10 cellular contexts compared by ENCODE assay signal in the genomic region with DNA sequence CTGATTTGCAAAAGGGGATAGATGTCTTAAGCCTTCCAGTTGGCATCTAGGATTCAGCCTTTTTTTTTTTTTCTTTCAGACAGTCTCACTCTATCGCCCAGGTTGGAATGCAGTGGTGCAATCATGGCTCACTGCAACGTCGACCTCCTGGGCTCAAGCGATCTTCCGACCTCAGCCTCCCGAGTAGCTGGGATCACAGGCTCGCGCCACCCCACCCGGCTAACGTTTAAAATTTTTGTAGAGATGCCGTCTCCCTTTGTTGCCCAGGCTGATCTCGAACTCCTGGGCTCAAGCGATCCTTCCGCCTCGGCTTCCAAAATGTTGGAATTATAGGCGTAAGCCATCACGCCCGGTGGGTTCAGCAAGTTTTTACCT. TPM values are rescaled to one million over a fixed set of nuclear protein-coding genes. Genes with fewer than 3 reads are reported as not detected.
DNase-seq lines count a peak whose midpoint lies in the region; ATAC-seq and TF ChIP-seq lines count a peak whose summit lies in the region.
"Had no signal": no experiment of that assay in that cellular context is flagged by ENCODE, and none has a peak within 500 bp of the region (broad histone marks: within the 10 kb centered on the region; RNA-seq: fewer than 3 reads in every experiment).

No MANE protein-coding gene starts in this region.

- H3K9me3 Mint-ChIP-seq in activated CD8-positive, alpha-beta T cell treated with anti-CD3 and anti-CD28 coated beads, Interleukin-2, amount 10 ng/mL, durations not matched to agents 7 days and 5 days (ENCODE audit: insufficient read depth), result no peaks in the 10 kb centered on the region
- no peaks in the 10 kb centered on the region for H3K9me3 Mint-ChIP-seq in activated CD8-positive, alpha-beta T cell treated with anti-CD3 and anti-CD28 coated beads for 36 hours
- H3K9me3 Mint-ChIP-seq in immature natural killer cell, result no peaks in the 10 kb centered on the region
- H3K9me3 Mint-ChIP-seq: activated CD4-positive, alpha-beta memory T cell treated with anti-CD3 and anti-CD28 coated beads for 36 hours had no signal

- H3K27me3 Mint-ChIP-seq in activated CD8-positive, alpha-beta T cell treated with anti-CD3 and anti-CD28 coated beads, Interleukin-2, amount 10 ng/mL, durations not matched to agents 7 days and 5 days (ENCODE audit: low read depth), result no peaks in the 10 kb centered on the region
- no peaks in the 10 kb centered on the region for H3K27me3 Mint-ChIP-seq in activated CD8-positive, alpha-beta T cell treated with anti-CD3 and anti-CD28 coated beads for 36 hours
- peaks cover 0 to 7% (median 6%) of the 10 kb centered on the region in 3 donors for H3K27me3 Mint-ChIP-seq in immature natural killer cell (ENCODE audit: low read depth in 3 of 3)
- H3K27me3 Mint-ChIP-seq: activated CD4-positive, alpha-beta memory T cell treated with anti-CD3 and anti-CD28 coated beads for 36 hours had no signal

- H3K4me1 ChIP-seq in OCI-LY7 (ENCODE audit: insufficient read depth, low read length, poor library complexity, severe bottlenecking) (peaks cover 54% of the 10 kb centered on the region), smooth muscle cell (ENCODE audit: low read depth) (peaks cover 11% of the 10 kb centered on the region)

- no peak for TF ChIP-seq CTCF in activated CD8-positive, alpha-beta T cell treated with anti-CD3 and anti-CD28 coated beads for 36 hours (IDR thresholded peaks at IDR 0.05)
- TF ChIP-seq CTCF in OCI-LY7 (conservative IDR thresholded peaks at IDR 0.05; ENCODE audit: low read length) (no peak), smooth muscle cell (IDR thresholded peaks at IDR 0.05; ENCODE audit: borderline replicate concordance, insufficient read depth, poor library complexity, severe bottlenecking) (no peak)

- CTCF ChIA-PET in activated CD8-positive, alpha-beta T cell treated with anti-CD3 and anti-CD28 coated beads, Interleukin-2, amount 10 ng/mL, durations not matched to agents 7 days and 5 days (lab: Charles Lee), result interaction anchor here (1.7 to 4.3 kb wide), 3 partner anchors 20 to 456 kb away, joined by 5 to 43 read pairs (median 11); partner anchors contain the start of genes COQ7 and VPS35L
- CTCF ChIA-PET in activated CD8-positive, alpha-beta T cell treated with anti-CD3 and anti-CD28 coated beads for 36 hours (lab: Charles Lee), result interaction anchor here (2.6 kb wide), 1 partner anchor 32 kb away, joined by 23 read pairs; the partner anchor contains the start of gene VPS35L
- CTCF ChIA-PET in OCI-LY7 (lab: Charles Lee; ENCODE audit: unreplicated experiment), result no interaction called here

- H3K4me2 ChIP-seq in OCI-LY7 (ENCODE audit: low read length) (peak overlapping the region; percentile 86), smooth muscle cell (peak overlapping the region; percentile 95)

- H3K79me2 ChIP-seq in OCI-LY7 (ENCODE audit: insufficient read depth, low read depth, low read length), result peaks cover 76% of the 10 kb centered on the region
- peaks cover 21% of the 10 kb centered on the region for H3K79me2 ChIP-seq in smooth muscle cell (ENCODE audit: low read depth)

- H3K4me1 Mint-ChIP-seq in activated CD8-positive, alpha-beta T cell treated with anti-CD3 and anti-CD28 coated beads, Interleukin-2, amount 10 ng/mL, durations not matched to agents 7 days and 5 days (ENCODE audit: low read depth), result peaks cover 46% of the 10 kb centered on the region
- peaks cover 32% of the 10 kb centered on the region for H3K4me1 Mint-ChIP-seq in activated CD8-positive, alpha-beta T cell treated with anti-CD3 and anti-CD28 coated beads for 36 hours (ENCODE audit: low read depth)
- H3K4me1 Mint-ChIP-seq in immature natural killer cell, result peaks cover 46 to 65% of the 10 kb centered on the region in 2 donors

- H3K27ac Mint-ChIP-seq in activated CD8-positive, alpha-beta T cell treated with anti-CD3 and anti-CD28 coated beads, Interleukin-2, amount 10 ng/mL, durations not matched to agents 7 days and 5 days, result no peak overlapping the region
- H3K27ac Mint-ChIP-seq in activated CD8-positive, alpha-beta T cell treated with anti-CD3 and anti-CD28 coated beads for 36 hours, result no peak overlapping the region
- H3K27ac Mint-ChIP-seq in immature natural killer cell, result peak overlapping the region in 2 of 6 donors; percentile 22 to 24

- H3K36me3 Mint-ChIP-seq in activated CD8-positive, alpha-beta T cell treated with anti-CD3 and anti-CD28 coated beads, Interleukin-2, amount 10 ng/mL, durations not matched to agents 7 days and 5 days (ENCODE audit: low read depth), result peaks cover 20% of the 10 kb centered on the region
- peaks cover 4% of the 10 kb centered on the region for H3K36me3 Mint-ChIP-seq in activated CD8-positive, alpha-beta T cell treated with anti-CD3 and anti-CD28 coated beads for 36 hours (ENCODE audit: low read depth)
- H3K36me3 Mint-ChIP-seq in immature natural killer cell, result peaks cover under 1 to 4% (median 3%) of the 10 kb centered on the region in 3 donors

- BruUV-seq in OCI-LY7 (replicated peaks; lab: Mats Ljungman, UMichigan), result no TSS peak

- no peaks in the 10 kb centered on the region for H3K27me3 ChIP-seq in smooth muscle cell (ENCODE audit: low read depth)
- H3K27me3 ChIP-seq: suprapubic skin had no signal

- H3K27ac ChIP-seq in OCI-LY7 (ENCODE audit: low read depth, low read length, poor library complexity, severe bottlenecking) (peak overlapping the region; percentile 70), smooth muscle cell (ENCODE audit: low read depth) (no peak overlapping the region)

- H2AFZ ChIP-seq in OCI-LY7 (ENCODE audit: low read length), result peak overlapping the region; percentile 81; the same call in 1 of the 2 replicates
- H2AFZ ChIP-seq in smooth muscle cell (ENCODE audit: low read depth), result peak overlapping the region; percentile 45

- DNase-seq in activated CD8-positive, alpha-beta T cell treated with anti-CD3 and anti-CD28 coated beads, Interleukin-2, amount 10 ng/mL, durations not matched to agents 7 days and 5 days, result peak; percentile 22
- DNase-seq in activated CD8-positive, alpha-beta T cell treated with anti-CD3 and anti-CD28 coated beads for 36 hours, result no peak
- DNase-seq in OCI-LY7 (ENCODE audit: low spot score) (no peak), immature natural killer cell (no peak), smooth muscle cell (lab: John Stamatoyannopoulos, UW; ENCODE audit: unreplicated experiment) (no peak), GOT3 (lab: John Stamatoyannopoulos, UW) (no peak)
- DNase-seq in stimulated activated CD4-positive, alpha-beta T cell treated with anti-CD3 and anti-CD28 coated beads, Interleukin-2, amount 100 ng/mL, for 24 hours, result no peak

- H4K20me1 ChIP-seq in OCI-LY7 (ENCODE audit: insufficient read depth, low read length) (no peaks in the 10 kb centered on the region; the same call in 1 of the 2 replicates), smooth muscle cell (ENCODE audit: low read depth) (peaks cover 13% of the 10 kb centered on the region)

- POLR2A ChIA-PET in activated CD8-positive, alpha-beta T cell treated with anti-CD3 and anti-CD28 coated beads, Interleukin-2, amount 10 ng/mL, durations not matched to agents 7 days and 5 days (lab: Charles Lee), result interaction anchor here (0.6 to 2.2 kb wide), 3 partner anchors 21 to 32 kb away, joined by 3 to 34 read pairs (median 4); partner anchors contain the start of gene VPS35L
- POLR2A ChIA-PET in activated CD8-positive, alpha-beta T cell treated with anti-CD3 and anti-CD28 coated beads for 36 hours (lab: Charles Lee), result interaction anchor here (2.6 kb wide), 1 partner anchor 31 kb away, joined by 21 read pairs; the partner anchor contains the start of gene VPS35L
- POLR2A ChIA-PET in OCI-LY7 (lab: Charles Lee), result interaction anchor here (0.7 to 3.7 kb wide), 3 partner anchors 20 to 394 kb away, joined by 3 to 26 read pairs (median 3); partner anchors contain the start of gene VPS35L

- H3K4me3 Mint-ChIP-seq in activated CD8-positive, alpha-beta T cell treated with anti-CD3 and anti-CD28 coated beads, Interleukin-2, amount 10 ng/mL, durations not matched to agents 7 days and 5 days, result no peak overlapping the region
- no peak overlapping the region for H3K4me3 Mint-ChIP-seq in activated CD8-positive, alpha-beta T cell treated with anti-CD3 and anti-CD28 coated beads for 36 hours
- H3K4me3 Mint-ChIP-seq in immature natural killer cell, result peak overlapping the region in 4 of 5 donors; percentile 5 to 96 (median 92)

- H3K9ac ChIP-seq in smooth muscle cell (ENCODE audit: low read depth), result no peak overlapping the region

- H3K36me3 ChIP-seq in OCI-LY7 (ENCODE audit: insufficient read depth, low read length) (peaks cover 21% of the 10 kb centered on the region), smooth muscle cell (ENCODE audit: low read depth) (peaks cover 3% of the 10 kb centered on the region)
- H3K36me3 ChIP-seq: suprapubic skin had no signal

- ATAC-seq in activated CD8-positive, alpha-beta T cell treated with anti-CD3 and anti-CD28 coated beads, Interleukin-2, amount 10 ng/mL, durations not matched to agents 7 days and 5 days, result no peak
- ATAC-seq in activated CD8-positive, alpha-beta T cell treated with anti-CD3 and anti-CD28 coated beads for 36 hours, result no peak
- ATAC-seq in HG03521 (IDR thresholded peaks at IDR 0.05; ENCODE audit: unreplicated experiment), result no peak

- H3K9me3 ChIP-seq in OCI-LY7 (ENCODE audit: low read length), result no peaks in the 10 kb centered on the region
- no peaks in the 10 kb centered on the region for H3K9me3 ChIP-seq in smooth muscle cell (replicated peaks; ENCODE audit: low read depth)
- H3K9me3 ChIP-seq: suprapubic skin had no signal

- intact Hi-C loops in activated CD8-positive, alpha-beta T cell treated with anti-CD3 and anti-CD28 coated beads for 36 hours (cut with micrococcal nuclease), result no loop called here
- intact Hi-C loops in OCI-LY7 (cut with micrococcal nuclease; ENCODE audit: unreplicated experiment), result loop anchor here (2.0 to 5.0 kb wide), 3 partner anchors 32 to 456 kb away; partner anchors contain the start of genes COQ7 and VPS35L

- 81% methylated on average over 18 of the region's 18 CpGs for WGBS in smooth muscle cell (ENCODE audit: low lambda C conversion rate)

- H3F3A ChIP-seq in smooth muscle cell (ENCODE audit: low read depth), result peaks cover 12% of the 10 kb centered on the region

- H3K9me2 ChIP-seq in OCI-LY7 (ENCODE audit: insufficient read depth, low read length), result no peaks in the 10 kb centered on the region

- H3K4me3 ChIP-seq in OCI-LY7 (ENCODE audit: low read depth, low read length, poor library complexity, severe bottlenecking) (no peak overlapping the region), smooth muscle cell (peak overlapping the region; percentile 87)

RNA-seq across cellular contexts. Expression of gene CCP110, which starts 0.6 kb away (rescaled TPM):
- 10 to 100 TPM; 33.7 to 36.7 TPM for total RNA-seq in activated CD8-positive, alpha-beta T cell treated with anti-CD3 and anti-CD28 coated beads, Interleukin-2, amount 10 ng/mL, durations not matched to agents 7 days and 5 days
- 10 to 100 TPM; 24.2 to 25.8 TPM for total RNA-seq in activated CD8-positive, alpha-beta T cell treated with anti-CD3 and anti-CD28 coated beads for 36 hours
- 22.6 and 29.2 TPM in 2 replicates for total RNA-seq in OCI-LY7 (2014; rRNA removed; shearing (Covaris generic))
- total RNA-seq in OCI-LY7 (2022) (38.4 and 49.9 TPM in 2 replicates), smooth muscle cell (9.3 and 11.7 TPM in 2 replicates)
- polyA plus RNA-seq in immature natural killer cell (10 to 100 TPM in 1 of 3 donors, 1 to 10 TPM in 2; 7.5 to 10.1 (median 9.4) TPM), smooth muscle cell (6.2 and 7.9 TPM in 2 replicates)

RNA-seq across cellular contexts. Expression of gene GDE1, which starts 1.3 kb away (rescaled TPM):
- 10 to 100 TPM; 19.7 to 25.9 TPM for total RNA-seq in activated CD8-positive, alpha-beta T cell treated with anti-CD3 and anti-CD28 coated beads, Interleukin-2, amount 10 ng/mL, durations not matched to agents 7 days and 5 days
- total RNA-seq in activated CD8-positive, alpha-beta T cell treated with anti-CD3 and anti-CD28 coated beads for 36 hours, result 10 to 100 TPM; 20.0 TPM
- total RNA-seq in OCI-LY7 (2014; rRNA removed; shearing (Covaris generic)), result 18.5 and 23.4 TPM in 2 replicates
- 30.8 and 33.5 TPM in 2 replicates for total RNA-seq in OCI-LY7 (2022)
- 10 to 100 TPM; 42.8 to 61.5 (median 46.6) TPM for polyA plus RNA-seq in immature natural killer cell
- 46.0 and 50.2 TPM in 2 replicates for total RNA-seq in smooth muscle cell
- polyA plus RNA-seq in smooth muscle cell, result 43.8 and 57.3 TPM in 2 replicates

RNA-seq across cellular contexts. Expression of gene VPS35L, which starts 32.3 kb away (rescaled TPM):
- total RNA-seq in activated CD8-positive, alpha-beta T cell treated with anti-CD3 and anti-CD28 coated beads, Interleukin-2, amount 10 ng/mL, durations not matched to agents 7 days and 5 days, result 10 to 100 TPM; 61.5 to 65.1 TPM
- total RNA-seq in activated CD8-positive, alpha-beta T cell treated with anti-CD3 and anti-CD28 coated beads for 36 hours, result 10 to 100 TPM; 32.1 to 34.8 TPM
- 13.1 and 16.5 TPM in 2 replicates for total RNA-seq in OCI-LY7 (2014; rRNA removed; shearing (Covaris generic))
- 59.9 and 65.2 TPM in 2 replicates for total RNA-seq in OCI-LY7 (2022)
- 10 to 100 TPM; 32.4 to 49.6 (median 46.6) TPM for polyA plus RNA-seq in immature natural killer cell
- total RNA-seq in smooth muscle cell, result 37.2 and 47.4 TPM in 2 replicates
- 46.7 and 49.1 TPM in 2 replicates for polyA plus RNA-seq in smooth muscle cell

Comparison
In these comparisons a context has a peak if more than half of its experiments do, and no peak if none do; other contexts are left out.
1. H3K4me3 Mint-ChIP-seq: peak in immature natural killer cell (4 of 5); none in activated CD8-positive, alpha-beta T cell treated with anti-CD3 and anti-CD28 coated beads, Interleukin-2, amount 10 ng/mL, durations not matched to agents 7 days and 5 days (single experiment) and activated CD8-positive, alpha-beta T cell treated with anti-CD3 and anti-CD28 coated beads for 36 hours (single experiment).